In the genomic region with DNA sequence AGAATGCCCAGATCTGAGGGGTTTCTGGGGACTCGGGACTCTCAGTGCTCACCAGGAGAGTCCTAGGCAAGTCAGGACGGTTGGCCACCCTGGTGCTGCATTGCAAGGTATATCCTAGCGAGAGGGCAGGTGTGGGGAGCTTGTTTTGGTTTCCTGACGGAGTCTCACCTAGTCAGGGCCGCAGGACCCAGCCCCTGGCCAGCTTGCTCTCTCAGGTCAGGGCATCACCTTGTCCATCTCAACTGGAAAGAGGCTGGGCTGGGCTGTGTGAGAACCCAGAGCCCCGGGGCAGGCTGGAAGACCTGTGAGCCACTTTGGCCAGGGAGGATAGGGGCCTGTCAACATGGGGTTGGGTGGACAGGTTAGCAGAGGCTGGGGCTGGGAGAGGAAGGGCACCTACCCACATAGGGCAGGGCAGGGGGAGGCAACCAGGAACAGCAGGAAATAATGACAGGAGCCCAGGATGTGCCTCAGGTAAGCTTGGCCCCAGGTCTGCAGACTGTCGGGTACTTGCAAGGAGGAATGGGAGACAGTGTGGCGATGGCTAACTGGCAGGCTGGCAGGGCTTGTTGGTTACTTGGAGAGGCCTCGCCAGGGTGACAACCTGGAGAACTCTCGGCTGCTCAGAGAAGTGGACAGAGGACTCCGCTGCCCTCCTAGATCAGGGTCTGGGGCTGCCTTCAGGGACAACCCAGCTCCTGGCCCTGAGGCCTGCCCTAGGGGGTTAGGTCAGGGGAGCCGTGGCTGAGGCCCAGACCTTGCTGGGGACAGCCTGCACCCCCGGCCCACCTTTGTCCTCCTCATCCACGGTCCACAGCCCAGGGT, we compare ENCODE assay signal across 13 cellular contexts. TPM values are rescaled to one million over a fixed set of nuclear protein-coding genes. Genes with fewer than 3 reads are reported as not detected.
DNase-seq lines count a peak whose midpoint lies in the region; ATAC-seq, FAIRE-seq and TF ChIP-seq lines count a peak whose summit lies in the region.
"Had no signal": no experiment of that assay in that cellular context is flagged by ENCODE, and none has a peak within 500 bp of the region (broad histone marks: within the 10 kb centered on the region; RNA-seq: fewer than 3 reads in every experiment).

No MANE protein-coding gene starts in this region.

- no peak overlapping the region for H3K27ac ChIP-seq in kidney (ENCODE audit: low read depth in 2 of 2, low read length in 2 of 2)
- peak overlapping the region in 3 of 4 donors; percentile 27 to 90 (median 88) for H3K27ac ChIP-seq in tibial nerve
- H3K27ac ChIP-seq: VCaP had no signal

- H3K27ac Mint-ChIP-seq in activated naive CD4-positive, alpha-beta T cell treated with anti-CD3 and anti-CD28 coated beads, Interleukin-2, amount 50 U/mL, for 24 hours: peak overlapping the region; percentile 96
- H3K27ac Mint-ChIP-seq in activated CD4-positive, alpha-beta memory T cell treated with anti-CD3 and anti-CD28 coated beads for 36 hours: peak overlapping the region; percentile 100

- CTCF ChIA-PET in activated CD4-positive, alpha-beta memory T cell treated with anti-CD3 and anti-CD28 coated beads for 36 hours (lab: Charles Lee): interaction anchor here (1.6 to 6.3 kb wide), 3 partner anchors 11 to 31 kb away, joined by 4 to 67 read pairs (median 15); no protein-coding TSS in a partner anchor

- TF ChIP-seq CTCF in kidney (IDR thresholded peaks at IDR 0.05; ENCODE audit: borderline replicate concordance, extremely low read depth, insufficient read depth) (no peak), tibial nerve (IDR thresholded peaks at IDR 0.05) (no peak)

- no peak for TF ChIP-seq POLR2A in tibial nerve (IDR thresholded peaks at IDR 0.05)

- intact Hi-C loops in activated CD4-positive, alpha-beta memory T cell treated with anti-CD3 and anti-CD28 coated beads for 36 hours (cut with micrococcal nuclease): no loop called here
- intact Hi-C loops in kidney (cut with DNase I): no loop called here
- intact Hi-C loops in sciatic nerve (cut with DNase I): loop anchor here (10.0 kb wide), 1 partner anchor 359 kb away; the partner anchor contains the start of gene CHST3

- H3K36me3 ChIP-seq in kidney (ENCODE audit: control insufficient read depth in 1 of 2, insufficient read depth in 2 of 2, low read length in 2 of 2): no peaks in the 10 kb centered on the region
- no peaks in the 10 kb centered on the region for H3K36me3 ChIP-seq in tibial nerve
- H3K36me3 ChIP-seq: upper lobe of right lung had no signal

- POLR2A ChIA-PET in activated CD4-positive, alpha-beta memory T cell treated with anti-CD3 and anti-CD28 coated beads for 36 hours (lab: Charles Lee): interaction anchor here (0.7 to 9.4 kb wide), 6 partner anchors 9 to 107 kb away, joined by 3 to 219 read pairs (median 47); partner anchors contain the start of genes ANAPC16, ASCC1 and DDIT4

- peaks cover 75% of the 10 kb centered on the region for H3K4me1 Mint-ChIP-seq in activated naive CD4-positive, alpha-beta T cell treated with anti-CD3 and anti-CD28 coated beads, Interleukin-2, amount 50 U/mL, for 24 hours
- H3K4me1 Mint-ChIP-seq in activated CD4-positive, alpha-beta memory T cell treated with anti-CD3 and anti-CD28 coated beads for 36 hours (ENCODE audit: low read depth): peaks cover 70% of the 10 kb centered on the region

- ATAC-seq in sciatic nerve: no peak
- no peak for ATAC-seq in HG02870 (IDR thresholded peaks at IDR 0.05; ENCODE audit: unreplicated experiment)
- ATAC-seq: effector memory CD8-positive, alpha-beta T cell; upper lobe of right lung had no signal

- H3K9ac ChIP-seq in kidney (ENCODE audit: low read length in 2 of 2): peak overlapping the region in 1 of 2 donors; percentile 19

- FAIRE-seq in kidney (lab: Jason Lieb, UNC): no peak

- H3K4me3 ChIP-seq in kidney (ENCODE audit: low read length in 2 of 2) (no peak overlapping the region), tibial nerve (no peak overlapping the region)
- H3K4me3 ChIP-seq: upper lobe of right lung had no signal

- DNase-seq in activated naive CD4-positive, alpha-beta T cell treated with Interleukin-2 at 50 U/mL for 16 hours: no peak
- no peak for DNase-seq in activated CD4-positive, alpha-beta memory T cell treated with anti-CD3 and anti-CD28 coated beads for 36 hours
- DNase-seq in kidney: peak; percentile 69
- DNase-seq in tibial nerve (ENCODE audit: low spot score in 2 of 2): no peak
- no peak for DNase-seq in sciatic nerve (ENCODE audit: low spot score)
- no peak for DNase-seq in NCI-H2107 treated with DMSO at 0.1 percent for 48 hours (lab: John Stamatoyannopoulos, UW; ENCODE audit: unreplicated experiment)
- DNase-seq: effector memory CD8-positive, alpha-beta T cell; NCI-H1694 treated with DMSO at 0.1 percent for 48 hours; stimulated activated CD4-positive, alpha-beta T cell treated with anti-CD3 and anti-CD28 coated beads, Interleukin-4, amount 100 ng/mL, for 24 hours; upper lobe of right lung had no signal

- H3K27me3 ChIP-seq in tibial nerve: no peaks in the 10 kb centered on the region
- H3K27me3 ChIP-seq: upper lobe of right lung had no signal

- H3K9me3 ChIP-seq in kidney (ENCODE audit: control insufficient read depth in 1 of 2, low read length in 2 of 2): no peaks in the 10 kb centered on the region
- no peaks in the 10 kb centered on the region for H3K9me3 ChIP-seq in tibial nerve
- H3K9me3 ChIP-seq: upper lobe of right lung had no signal

- H3K4me3 Mint-ChIP-seq in activated naive CD4-positive, alpha-beta T cell treated with anti-CD3 and anti-CD28 coated beads, Interleukin-2, amount 50 U/mL, for 24 hours: peak overlapping the region; percentile 30
- no peak overlapping the region for H3K4me3 Mint-ChIP-seq in activated CD4-positive, alpha-beta memory T cell treated with anti-CD3 and anti-CD28 coated beads for 36 hours

- no peaks in the 10 kb centered on the region for H3K27me3 Mint-ChIP-seq in activated naive CD4-positive, alpha-beta T cell treated with anti-CD3 and anti-CD28 coated beads, Interleukin-2, amount 50 U/mL, for 24 hours
- H3K27me3 Mint-ChIP-seq in activated CD4-positive, alpha-beta memory T cell treated with anti-CD3 and anti-CD28 coated beads for 36 hours: peaks cover 5% of the 10 kb centered on the region
- H3K27me3 Mint-ChIP-seq: effector memory CD8-positive, alpha-beta T cell had no signal

- no peaks in the 10 kb centered on the region for H3K9me3 Mint-ChIP-seq in activated naive CD4-positive, alpha-beta T cell treated with anti-CD3 and anti-CD28 coated beads, Interleukin-2, amount 50 U/mL, for 24 hours
- peaks cover 5% of the 10 kb centered on the region for H3K9me3 Mint-ChIP-seq in activated CD4-positive, alpha-beta memory T cell treated with anti-CD3 and anti-CD28 coated beads for 36 hours
- H3K9me3 Mint-ChIP-seq: effector memory CD8-positive, alpha-beta T cell had no signal

- 80 to 92% methylated on average over 13 to 14 of the region's 14 CpGs for WGBS in tibial nerve, 2 donors

- H3K36me3 Mint-ChIP-seq in activated naive CD4-positive, alpha-beta T cell treated with anti-CD3 and anti-CD28 coated beads, Interleukin-2, amount 50 U/mL, for 24 hours: peaks cover 4% of the 10 kb centered on the region
- peaks cover 17% of the 10 kb centered on the region for H3K36me3 Mint-ChIP-seq in activated CD4-positive, alpha-beta memory T cell treated with anti-CD3 and anti-CD28 coated beads for 36 hours

- H3K4me1 ChIP-seq in kidney (ENCODE audit: control insufficient read depth in 1 of 2, insufficient read depth in 1 of 2, low read depth in 1 of 2, low read length in 2 of 2) (peaks cover 30 to 32% of the 10 kb centered on the region in 2 donors), tibial nerve (peaks cover 5 to 88% (median 56%) of the 10 kb centered on the region in 4 donors)

- TF ChIP-seq EP300 in tibial nerve (IDR thresholded peaks at IDR 0.05): no peak

RNA-seq across cellular contexts. Expression of gene DNAJB12, which starts 31.4 kb away (rescaled TPM):
- total RNA-seq in activated CD4-positive, alpha-beta memory T cell treated with anti-CD3 and anti-CD28 coated beads for 36 hours: 10 to 100 TPM; 18.9 to 19.8 TPM
- total RNA-seq in kidney (37.7 TPM), tibial nerve (100 to 1,000 TPM in 2 of 4 donors, 10 to 100 TPM in 2; 81.3 to 115 (median 98.9) TPM), sciatic nerve (50.0 TPM)
- 32.0 TPM for polyA plus RNA-seq in kidney (ENCODE audit: insufficient read depth, low read depth, low replicate concordance)

RNA-seq across cellular contexts. Expression of gene DDIT4, which starts 49.6 kb away (rescaled TPM):
- total RNA-seq in activated CD4-positive, alpha-beta memory T cell treated with anti-CD3 and anti-CD28 coated beads for 36 hours: 100 to 1,000 TPM; 637 TPM
- total RNA-seq in kidney: 292 TPM
- 96.9 TPM for polyA plus RNA-seq in kidney (ENCODE audit: insufficient read depth, low read depth, low replicate concordance)
- total RNA-seq in tibial nerve: 1,000 to 10,000 TPM; 1,317 to 2,202 (median 1,604) TPM
- total RNA-seq in sciatic nerve: 232 TPM

Comparison
In these comparisons a context has a peak if more than half of its experiments do, and no peak if none do; other contexts are left out.
1. H3K27ac ChIP-seq: peak in tibial nerve (3 of 4); none in kidney (0 of 2).